ENCODE assay signal across 16 cellular contexts in genomic region chr2:218999881-219000568, GRCh38. TPM values are rescaled to one million over a fixed set of nuclear protein-coding genes. Genes with fewer than 3 reads are reported as not detected.
A peak's percentile ranks its signal among the peaks of the same experiment; 100 is the strongest.
DNase-seq lines count a peak whose midpoint lies in the region; ATAC-seq and TF ChIP-seq lines count a peak whose summit lies in the region.
"Had no signal": no experiment of that assay in that cellular context is flagged by ENCODE, and none has a peak within 500 bp of the region (broad histone marks: within the 10 kb centered on the region; RNA-seq: fewer than 3 reads in every experiment).

No MANE protein-coding gene starts in this region.

- peaks cover 8% of the 10 kb centered on the region for H3K4me1 Mint-ChIP-seq in osteocyte (ENCODE audit: unreplicated experiment)

- H3K9me3 ChIP-seq in OCI-LY3 (ENCODE audit: insufficient read depth, low read length) (no peaks in the 10 kb centered on the region), mucosa of stomach (ENCODE audit: control insufficient read depth, low read length) (no peaks in the 10 kb centered on the region)

- H3K4me3 Mint-ChIP-seq in osteocyte (ENCODE audit: unreplicated experiment), result no peak overlapping the region
- H3K4me3 Mint-ChIP-seq: activated CD4-positive, alpha-beta T cell treated with anti-CD3 and anti-CD28 coated beads for 36 hours; activated T-helper 1 cell treated with anti-CD3 and anti-CD28 coated beads, Interleukin-12 subunit alpha, Interleukin-12 subunit beta, Interleukin-2, Interleukin-4 antibody, amounts not matched to agents 30 ng/mL and 10 ng/mL and 1 ng/mL, durations not matched to agents 14 hours and 24 hours and 36 hours; memory B cell had no signal

- peaks cover 10% of the 10 kb centered on the region for H3K4me1 ChIP-seq in OCI-LY3 (ENCODE audit: low read length)
- H3K4me1 ChIP-seq in mucosa of stomach (ENCODE audit: control insufficient read depth, insufficient read depth, low read length), result peaks cover 58% of the 10 kb centered on the region

- no peaks in the 10 kb centered on the region for H3K36me3 Mint-ChIP-seq in osteocyte (ENCODE audit: unreplicated experiment)
- H3K36me3 Mint-ChIP-seq: memory B cell had no signal

- H3K27ac Mint-ChIP-seq in osteocyte (ENCODE audit: unreplicated experiment), result no peak overlapping the region
- H3K27ac Mint-ChIP-seq: activated CD4-positive, alpha-beta T cell treated with anti-CD3 and anti-CD28 coated beads for 36 hours; activated T-helper 1 cell treated with anti-CD3 and anti-CD28 coated beads, Interleukin-12 subunit alpha, Interleukin-12 subunit beta, Interleukin-2, Interleukin-4 antibody, amounts not matched to agents 30 ng/mL and 10 ng/mL and 1 ng/mL, durations not matched to agents 14 hours and 24 hours and 36 hours; memory B cell had no signal

- H3K36me3 ChIP-seq in OCI-LY3 (replicated peaks; ENCODE audit: low read depth, low read length), result no peaks in the 10 kb centered on the region
- H3K36me3 ChIP-seq in mucosa of stomach (ENCODE audit: control insufficient read depth, insufficient read depth, low read length), result no peaks in the 10 kb centered on the region

- H2AFZ ChIP-seq in OCI-LY3 (ENCODE audit: low read depth, low read length), result no peak overlapping the region

- H3K79me2 ChIP-seq in OCI-LY3 (ENCODE audit: low read length), result no peaks in the 10 kb centered on the region

- peaks cover 63% of the 10 kb centered on the region for H3K27me3 Mint-ChIP-seq in osteocyte (ENCODE audit: unreplicated experiment)

- no peaks in the 10 kb centered on the region; the same call in 1 of the 2 replicates for H3K27me3 ChIP-seq in OCI-LY3 (ENCODE audit: low read depth, low read length)
- H3K27me3 ChIP-seq in mucosa of stomach (ENCODE audit: control insufficient read depth, insufficient read depth, low read length), result peaks cover 66% of the 10 kb centered on the region

- no peaks in the 10 kb centered on the region for H4K20me1 ChIP-seq in OCI-LY3 (ENCODE audit: insufficient read depth, low read length)

- H3K4me3 ChIP-seq in OCI-LY3 (ENCODE audit: low read length), result no peak overlapping the region
- peak overlapping the region; percentile 84 for H3K4me3 ChIP-seq in mucosa of stomach (ENCODE audit: low read length)

- DNase-seq in GM20000 (ENCODE audit: low spot score) (peak; percentile 29), NCI-H2029 treated with DMSO at 0.1 percent for 48 hours (lab: John Stamatoyannopoulos, UW) (peak; percentile 81), midbrain (lab: John Stamatoyannopoulos, UW) (no peak), osteocyte (ENCODE audit: extremely low spot score, unreplicated experiment) (no peak)
- DNase-seq: activated CD4-positive, alpha-beta T cell treated with anti-CD3 and anti-CD28 coated beads for 36 hours; C1 segment of cervical spinal cord; hypothalamus; stimulated activated CD4-positive, alpha-beta T cell treated with anti-CD3 and anti-CD28 coated beads, Interleukin-4, amount 100 ng/mL, for 24 hours had no signal

- no peaks in the 10 kb centered on the region for H3K9me3 Mint-ChIP-seq in osteocyte (ENCODE audit: unreplicated experiment)
- H3K9me3 Mint-ChIP-seq: activated T-helper 1 cell treated with anti-CD3 and anti-CD28 coated beads, Interleukin-12 subunit alpha, Interleukin-12 subunit beta, Interleukin-2, Interleukin-4 antibody, amounts not matched to agents 30 ng/mL and 10 ng/mL and 1 ng/mL, durations not matched to agents 14 hours and 24 hours and 36 hours; memory B cell had no signal

- TF ChIP-seq CTCF in GM20000 (IDR thresholded peaks at IDR 0.05; ENCODE audit: extremely low read depth, missing control alignments) (no peak), OCI-LY3 (IDR thresholded peaks at IDR 0.05; ENCODE audit: low read depth, low read length) (no peak), osteocyte (IDR thresholded peaks at IDR 0.05) (no peak)

- H3K27ac ChIP-seq in OCI-LY3 (ENCODE audit: low read length), result no peak overlapping the region

- peak overlapping the region; percentile 14; the same call in 1 of the 2 replicates for H3K4me2 ChIP-seq in OCI-LY3 (ENCODE audit: low read length)

- no peak for ATAC-seq in HG02973 (IDR thresholded peaks at IDR 0.05; ENCODE audit: unreplicated experiment)
- no peak for ATAC-seq in activated CD4-positive, CD25-positive, alpha-beta regulatory T cell treated with anti-CD3 and anti-CD28 coated beads, Interleukin-2, amount 50 U/mL, for 24 hours
- ATAC-seq: activated CD4-positive, alpha-beta T cell treated with anti-CD3 and anti-CD28 coated beads for 36 hours had no signal

- no peak overlapping the region for H3K9ac ChIP-seq in OCI-LY3 (ENCODE audit: low read length)
- H3K9ac ChIP-seq in mucosa of stomach (ENCODE audit: low read length), result peak overlapping the region; percentile 91

RNA-seq across cellular contexts. Expression of gene CRYBA2, which starts 6.8 kb away (rescaled TPM):
- total RNA-seq in osteocyte, result not detected in 2 replicates
- total RNA-seq: activated CD4-positive, alpha-beta T cell treated with anti-CD3 and anti-CD28 coated beads for 36 hours; NCI-H460; SK-MEL-5 had no signal

RNA-seq across cellular contexts. Expression of gene FEV, which starts 15.0 kb away (rescaled TPM):
- total RNA-seq in osteocyte, result not detected in 2 replicates
- total RNA-seq: activated CD4-positive, alpha-beta T cell treated with anti-CD3 and anti-CD28 coated beads for 36 hours; activated T-helper 1 cell treated with anti-CD3 and anti-CD28 coated beads, Interleukin-12 subunit alpha, Interleukin-12 subunit beta, Interleukin-2, Interleukin-4 antibody, amounts not matched to agents 30 ng/mL and 10 ng/mL and 1 ng/mL, durations not matched to agents 14 hours and 24 hours and 36 hours; NCI-H460; SK-MEL-5 had no signal

RNA-seq across cellular contexts. Expression of gene CDK5R2, which starts 40.6 kb away (rescaled TPM):
- not detected in 2 replicates for total RNA-seq in osteocyte
- total RNA-seq: activated CD4-positive, alpha-beta T cell treated with anti-CD3 and anti-CD28 coated beads for 36 hours; activated T-helper 1 cell treated with anti-CD3 and anti-CD28 coated beads, Interleukin-12 subunit alpha, Interleukin-12 subunit beta, Interleukin-2, Interleukin-4 antibody, amounts not matched to agents 30 ng/mL and 10 ng/mL and 1 ng/mL, durations not matched to agents 14 hours and 24 hours and 36 hours had no signal

RNA-seq across cellular contexts. Expression of gene CFAP65, which starts 41.3 kb away (rescaled TPM):
- total RNA-seq in osteocyte, result not detected in 2 replicates
- total RNA-seq: activated CD4-positive, alpha-beta T cell treated with anti-CD3 and anti-CD28 coated beads for 36 hours; activated T-helper 1 cell treated with anti-CD3 and anti-CD28 coated beads, Interleukin-12 subunit alpha, Interleukin-12 subunit beta, Interleukin-2, Interleukin-4 antibody, amounts not matched to agents 30 ng/mL and 10 ng/mL and 1 ng/mL, durations not matched to agents 14 hours and 24 hours and 36 hours; NCI-H460 had no signal

Comparison
In these comparisons a context has a peak if more than half of its experiments do, and no peak if none do; other contexts are left out.
1. DNase-seq: peak in GM20000 (single experiment) and NCI-H2029 treated with DMSO at 0.1 percent for 48 hours (single experiment); none in midbrain (single experiment) and osteocyte (single experiment).